In genomic region chr16:79411357-79411756, GRCh38 we compare ENCODE assay signal across 19 cellular contexts.
A peak's percentile ranks its signal among the peaks of the same experiment; 100 is the strongest.
DNase-seq lines count a peak whose midpoint lies in the region; ATAC-seq and TF ChIP-seq lines count a peak whose summit lies in the region.
"Had no signal": no experiment of that assay in that cellular context is flagged by ENCODE, and none has a peak within 500 bp of the region (broad histone marks: within the 10 kb centered on the region; RNA-seq: fewer than 3 reads in every experiment).

No MANE protein-coding gene starts in this region.

- H3K4me3 ChIP-seq in Karpas-422 (ENCODE audit: low read length) (no peak overlapping the region), parathyroid adenoma (ENCODE audit: low read depth, low read length) (no peak overlapping the region)
- H3K4me3 ChIP-seq: PC-9, SJCRH30 had no signal

- H3K4me1 ChIP-seq in Karpas-422 (ENCODE audit: low read length) (no peaks in the 10 kb centered on the region), parathyroid adenoma (peaks cover 29% of the 10 kb centered on the region)
- H3K4me1 ChIP-seq: SJCRH30 had no signal

- DNase-seq in activated T-cell treated with anti-CD3 and anti-CD28 coated beads, Interleukin-2, amount 50 U/mL, for 24 hours: no peak
- DNase-seq in activated T-cell treated with anti-CD3 and anti-CD28 coated beads, Interleukin-2, amount 50 U/mL, for 1 hour: no peak
- DNase-seq in Karpas-422 (peak; percentile 2), CD14-positive monocyte (ENCODE audit: low spot score) (no peak)
- DNase-seq: C1 segment of cervical spinal cord, DMS79, HFFc6, MM.1S, NCI-H1092, NCI-H1436 treated with DMSO at 0.1 percent for 48 hours, NCI-H2029, NCI-H345, NCI-H524 treated with DMSO at 0.1 percent for 48 hours, PC-9, SJCRH30 had no signal

- H3K9me3 ChIP-seq in Karpas-422 (ENCODE audit: low read length) (no peaks in the 10 kb centered on the region), parathyroid adenoma (ENCODE audit: control insufficient read depth, low read length) (no peaks in the 10 kb centered on the region)
- H3K9me3 ChIP-seq: SJCRH30 had no signal

- H3K27me3 Mint-ChIP-seq in activated T-cell treated with anti-CD3 and anti-CD28 coated beads, Interleukin-2, amount 50 U/mL, for 24 hours: peaks cover 3% of the 10 kb centered on the region
- H3K27me3 Mint-ChIP-seq in activated T-helper 17 cell treated with anti-CD3 and anti-CD28 coated beads, Interleukin-2, amount 50 U/mL, for 72 hours: no peaks in the 10 kb centered on the region
- peaks cover 3 to 15% (median 15%) of the 10 kb centered on the region in 3 donors for H3K27me3 Mint-ChIP-seq in CD14-positive monocyte (ENCODE audit: low read depth in 3 of 3)

- no peaks in the 10 kb centered on the region for H3K79me2 ChIP-seq in Karpas-422 (ENCODE audit: low read length)
- H3K79me2 ChIP-seq in parathyroid adenoma: no peaks in the 10 kb centered on the region

- H3K9ac ChIP-seq in Karpas-422 (ENCODE audit: low read length) (no peak overlapping the region), parathyroid adenoma (no peak overlapping the region)

- no peak overlapping the region for H2AFZ ChIP-seq in Karpas-422 (ENCODE audit: low read length)
- peak overlapping the region; percentile 50 for H2AFZ ChIP-seq in parathyroid adenoma
- H2AFZ ChIP-seq: PC-9 had no signal

- peaks cover 20% of the 10 kb centered on the region for H3K4me1 Mint-ChIP-seq in activated T-cell treated with anti-CD3 and anti-CD28 coated beads, Interleukin-2, amount 50 U/mL, for 24 hours (ENCODE audit: low read depth)
- H3K4me1 Mint-ChIP-seq in activated T-helper 17 cell treated with anti-CD3 and anti-CD28 coated beads, Interleukin-2, amount 50 U/mL, for 72 hours: peaks cover 26% of the 10 kb centered on the region
- H3K4me1 Mint-ChIP-seq in CD14-positive monocyte: peaks cover 20% of the 10 kb centered on the region

- no peaks in the 10 kb centered on the region for H3K9me3 Mint-ChIP-seq in activated T-cell treated with anti-CD3 and anti-CD28 coated beads, Interleukin-2, amount 50 U/mL, for 24 hours
- no peaks in the 10 kb centered on the region for H3K9me3 Mint-ChIP-seq in activated T-helper 17 cell treated with anti-CD3 and anti-CD28 coated beads, Interleukin-2, amount 50 U/mL, for 72 hours
- H3K9me3 Mint-ChIP-seq in CD14-positive monocyte: peaks cover 4 to 14% (median 10%) of the 10 kb centered on the region in 7 donors

- TF ChIP-seq CTCF in parathyroid adenoma (IDR thresholded peaks at IDR 0.05) (no peak), CD14-positive monocyte (IDR thresholded peaks at IDR 0.05) (no peak)

- H3K27me3 ChIP-seq in Karpas-422 (ENCODE audit: low read length): no peaks in the 10 kb centered on the region
- H3K27me3 ChIP-seq in parathyroid adenoma (ENCODE audit: control insufficient read depth, insufficient read depth, low read length): no peaks in the 10 kb centered on the region
- H3K27me3 ChIP-seq: SJCRH30 had no signal

- no peaks in the 10 kb centered on the region for H3K9me2 ChIP-seq in Karpas-422 (replicated peaks; ENCODE audit: insufficient read depth, low read length)

- intact Hi-C loops in CD14-positive monocyte (cut with micrococcal nuclease): no loop called here

- ATAC-seq in activated T-helper 17 cell treated with anti-CD3 and anti-CD28 coated beads, Interleukin-2, amount 50 U/mL, for 72 hours (replicated peaks): peak; percentile 53
- ATAC-seq in HG02973 (IDR thresholded peaks at IDR 0.05; ENCODE audit: unreplicated experiment): no peak

- H3K36me3 Mint-ChIP-seq in activated T-cell treated with anti-CD3 and anti-CD28 coated beads, Interleukin-2, amount 50 U/mL, for 24 hours (ENCODE audit: low read depth): no peaks in the 10 kb centered on the region
- no peaks in the 10 kb centered on the region for H3K36me3 Mint-ChIP-seq in activated T-helper 17 cell treated with anti-CD3 and anti-CD28 coated beads, Interleukin-2, amount 50 U/mL, for 72 hours (ENCODE audit: low read depth)
- no peaks in the 10 kb centered on the region for H3K36me3 Mint-ChIP-seq in CD14-positive monocyte

- H3K27ac Mint-ChIP-seq in activated T-cell treated with anti-CD3 and anti-CD28 coated beads, Interleukin-2, amount 50 U/mL, for 24 hours: peak overlapping the region; percentile 27
- H3K27ac Mint-ChIP-seq in activated T-helper 17 cell treated with anti-CD3 and anti-CD28 coated beads, Interleukin-2, amount 50 U/mL, for 72 hours: peak overlapping the region; percentile 74
- H3K27ac Mint-ChIP-seq in CD14-positive monocyte: no peak overlapping the region
- H3K27ac Mint-ChIP-seq: HFFc6 had no signal

- H3K27ac ChIP-seq in Karpas-422 (ENCODE audit: low read length) (no peak overlapping the region), parathyroid adenoma (peak overlapping the region; percentile 96)
- H3K27ac ChIP-seq: PC-9, RWPE1, SJCRH30 had no signal

- no peak overlapping the region for H3K4me3 Mint-ChIP-seq in activated T-cell treated with anti-CD3 and anti-CD28 coated beads, Interleukin-2, amount 50 U/mL, for 24 hours
- peak overlapping the region; percentile 36 for H3K4me3 Mint-ChIP-seq in activated T-helper 17 cell treated with anti-CD3 and anti-CD28 coated beads, Interleukin-2, amount 50 U/mL, for 72 hours
- H3K4me3 Mint-ChIP-seq in CD14-positive monocyte: no peak overlapping the region
- H3K4me3 Mint-ChIP-seq: HFFc6 had no signal

- H3K4me2 ChIP-seq in Karpas-422 (ENCODE audit: low read depth, low read length, poor library complexity, severe bottlenecking): no peak overlapping the region
- no peak overlapping the region for H3K4me2 ChIP-seq in parathyroid adenoma (ENCODE audit: low read length)
- H3K4me2 ChIP-seq: PC-9 had no signal

- no peaks in the 10 kb centered on the region for H4K20me1 ChIP-seq in Karpas-422 (ENCODE audit: insufficient read depth, low read depth, low read length)

- H3K36me3 ChIP-seq in Karpas-422 (ENCODE audit: insufficient read depth, low read length) (no peaks in the 10 kb centered on the region), parathyroid adenoma (ENCODE audit: control insufficient read depth, insufficient read depth, low read length) (no peaks in the 10 kb centered on the region)
- H3K36me3 ChIP-seq: SJCRH30 had no signal

Comparison
In these comparisons a context has a peak if more than half of its experiments do, and no peak if none do; other contexts are left out.
1. H3K27ac Mint-ChIP-seq: peak in activated T-cell treated with anti-CD3 and anti-CD28 coated beads, Interleukin-2, amount 50 U/mL, for 24 hours (single experiment) and activated T-helper 17 cell treated with anti-CD3 and anti-CD28 coated beads, Interleukin-2, amount 50 U/mL, for 72 hours (single experiment); none in CD14-positive monocyte (0 of 7).